ENCODE assay signal across 1 cellular context in the genomic region with DNA sequence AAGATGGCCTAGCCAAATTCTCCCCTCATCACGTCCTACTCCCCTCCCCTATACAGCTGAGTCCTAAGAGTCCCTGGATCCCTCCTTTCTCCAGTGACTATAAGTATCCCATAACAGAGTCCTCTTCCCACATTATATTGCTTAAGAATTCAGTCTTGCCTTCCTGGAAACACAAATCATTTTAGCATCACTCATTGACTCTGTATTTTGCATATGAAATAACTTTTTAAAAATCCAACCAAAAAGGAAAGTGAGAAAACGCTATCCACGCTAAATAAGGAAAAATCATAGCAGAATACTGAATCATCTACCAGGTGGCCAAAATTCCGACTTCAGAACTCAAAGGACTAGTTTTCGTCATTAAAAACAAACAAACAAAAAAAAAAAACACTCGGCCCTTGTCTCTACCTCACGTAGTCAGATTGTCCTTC.
A peak's percentile ranks its signal among the peaks of the same experiment; 100 is the strongest.
TF ChIP-seq lines count a peak whose summit lies in the region.

No MANE protein-coding gene starts in this region.

TF ChIP-seq in K562, 482 proteins besides CTCF, POLR2A, EP300 and RAD21 (continued from another document and continues in another):
- TF ChIP-seq, protein P1, sequence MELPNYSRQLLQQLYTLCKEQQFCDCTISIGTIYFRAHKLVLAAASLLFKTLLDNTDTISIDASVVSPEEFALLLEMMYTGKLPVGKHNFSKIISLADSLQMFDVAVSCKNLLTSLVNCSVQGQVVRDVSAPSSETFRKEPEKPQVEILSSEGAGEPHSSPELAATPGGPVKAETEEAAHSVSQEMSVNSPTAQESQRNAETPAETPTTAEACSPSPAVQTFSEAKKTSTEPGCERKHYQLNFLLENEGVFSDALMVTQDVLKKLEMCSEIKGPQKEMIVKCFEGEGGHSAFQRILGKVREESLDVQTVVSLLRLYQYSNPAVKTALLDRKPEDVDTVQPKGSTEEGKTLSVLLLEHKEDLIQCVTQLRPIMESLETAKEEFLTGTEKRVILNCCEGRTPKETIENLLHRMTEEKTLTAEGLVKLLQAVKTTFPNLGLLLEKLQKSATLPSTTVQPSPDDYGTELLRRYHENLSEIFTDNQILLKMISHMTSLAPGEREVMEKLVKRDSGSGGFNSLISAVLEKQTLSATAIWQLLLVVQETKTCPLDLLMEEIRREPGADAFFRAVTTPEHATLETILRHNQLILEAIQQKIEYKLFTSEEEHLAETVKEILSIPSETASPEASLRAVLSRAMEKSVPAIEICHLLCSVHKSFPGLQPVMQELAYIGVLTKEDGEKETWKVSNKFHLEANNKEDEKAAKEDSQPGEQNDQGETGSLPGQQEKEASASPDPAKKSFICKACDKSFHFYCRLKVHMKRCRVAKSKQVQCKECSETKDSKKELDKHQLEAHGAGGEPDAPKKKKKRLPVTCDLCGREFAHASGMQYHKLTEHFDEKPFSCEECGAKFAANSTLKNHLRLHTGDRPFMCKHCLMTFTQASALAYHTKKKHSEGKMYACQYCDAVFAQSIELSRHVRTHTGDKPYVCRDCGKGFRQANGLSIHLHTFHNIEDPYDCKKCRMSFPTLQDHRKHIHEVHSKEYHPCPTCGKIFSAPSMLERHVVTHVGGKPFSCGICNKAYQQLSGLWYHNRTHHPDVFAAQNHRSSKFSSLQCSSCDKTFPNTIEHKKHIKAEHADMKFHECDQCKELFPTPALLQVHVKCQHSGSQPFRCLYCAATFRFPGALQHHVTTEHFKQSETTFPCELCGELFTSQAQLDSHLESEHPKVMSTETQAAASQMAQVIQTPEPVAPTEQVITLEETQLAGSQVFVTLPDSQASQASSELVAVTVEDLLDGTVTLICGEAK (IDR thresholded peaks at IDR 0.05), result no peak; the same call in 1 of the 2 replicates
- TF ChIP-seq, protein P1 (CRISPR knock-in tag; IDR thresholded peaks at IDR 0.05), result no peak
- TF ChIP-seq, protein P2, sequence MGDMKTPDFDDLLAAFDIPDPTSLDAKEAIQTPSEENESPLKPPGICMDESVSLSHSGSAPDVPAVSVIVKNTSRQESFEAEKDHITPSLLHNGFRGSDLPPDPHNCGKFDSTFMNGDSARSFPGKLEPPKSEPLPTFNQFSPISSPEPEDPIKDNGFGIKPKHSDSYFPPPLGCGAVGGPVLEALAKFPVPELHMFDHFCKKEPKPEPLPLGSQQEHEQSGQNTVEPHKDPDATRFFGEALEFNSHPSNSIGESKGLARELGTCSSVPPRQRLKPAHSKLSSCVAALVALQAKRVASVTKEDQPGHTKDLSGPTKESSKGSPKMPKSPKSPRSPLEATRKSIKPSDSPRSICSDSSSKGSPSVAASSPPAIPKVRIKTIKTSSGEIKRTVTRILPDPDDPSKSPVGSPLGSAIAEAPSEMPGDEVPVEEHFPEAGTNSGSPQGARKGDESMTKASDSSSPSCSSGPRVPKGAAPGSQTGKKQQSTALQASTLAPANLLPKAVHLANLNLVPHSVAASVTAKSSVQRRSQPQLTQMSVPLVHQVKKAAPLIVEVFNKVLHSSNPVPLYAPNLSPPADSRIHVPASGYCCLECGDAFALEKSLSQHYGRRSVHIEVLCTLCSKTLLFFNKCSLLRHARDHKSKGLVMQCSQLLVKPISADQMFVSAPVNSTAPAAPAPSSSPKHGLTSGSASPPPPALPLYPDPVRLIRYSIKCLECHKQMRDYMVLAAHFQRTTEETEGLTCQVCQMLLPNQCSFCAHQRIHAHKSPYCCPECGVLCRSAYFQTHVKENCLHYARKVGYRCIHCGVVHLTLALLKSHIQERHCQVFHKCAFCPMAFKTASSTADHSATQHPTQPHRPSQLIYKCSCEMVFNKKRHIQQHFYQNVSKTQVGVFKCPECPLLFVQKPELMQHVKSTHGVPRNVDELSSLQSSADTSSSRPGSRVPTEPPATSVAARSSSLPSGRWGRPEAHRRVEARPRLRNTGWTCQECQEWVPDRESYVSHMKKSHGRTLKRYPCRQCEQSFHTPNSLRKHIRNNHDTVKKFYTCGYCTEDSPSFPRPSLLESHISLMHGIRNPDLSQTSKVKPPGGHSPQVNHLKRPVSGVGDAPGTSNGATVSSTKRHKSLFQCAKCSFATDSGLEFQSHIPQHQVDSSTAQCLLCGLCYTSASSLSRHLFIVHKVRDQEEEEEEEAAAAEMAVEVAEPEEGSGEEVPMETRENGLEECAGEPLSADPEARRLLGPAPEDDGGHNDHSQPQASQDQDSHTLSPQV (IDR thresholded peaks at IDR 0.05), result 0 out of 2 replicates have a peak, but pooled peaks have one; percentile 7
- TF ChIP-seq FOSL1 (tag; conservative IDR thresholded peaks at IDR 0.05), result no peak
- no peak for TF ChIP-seq RBFOX2 (IDR thresholded peaks at IDR 0.05; ENCODE audit: low read depth, low read length)
- no peak for TF ChIP-seq NCOA2 (IDR thresholded peaks at IDR 0.05; ENCODE audit: partially characterized antibody in 2 of 2)
- TF ChIP-seq, protein P3, sequence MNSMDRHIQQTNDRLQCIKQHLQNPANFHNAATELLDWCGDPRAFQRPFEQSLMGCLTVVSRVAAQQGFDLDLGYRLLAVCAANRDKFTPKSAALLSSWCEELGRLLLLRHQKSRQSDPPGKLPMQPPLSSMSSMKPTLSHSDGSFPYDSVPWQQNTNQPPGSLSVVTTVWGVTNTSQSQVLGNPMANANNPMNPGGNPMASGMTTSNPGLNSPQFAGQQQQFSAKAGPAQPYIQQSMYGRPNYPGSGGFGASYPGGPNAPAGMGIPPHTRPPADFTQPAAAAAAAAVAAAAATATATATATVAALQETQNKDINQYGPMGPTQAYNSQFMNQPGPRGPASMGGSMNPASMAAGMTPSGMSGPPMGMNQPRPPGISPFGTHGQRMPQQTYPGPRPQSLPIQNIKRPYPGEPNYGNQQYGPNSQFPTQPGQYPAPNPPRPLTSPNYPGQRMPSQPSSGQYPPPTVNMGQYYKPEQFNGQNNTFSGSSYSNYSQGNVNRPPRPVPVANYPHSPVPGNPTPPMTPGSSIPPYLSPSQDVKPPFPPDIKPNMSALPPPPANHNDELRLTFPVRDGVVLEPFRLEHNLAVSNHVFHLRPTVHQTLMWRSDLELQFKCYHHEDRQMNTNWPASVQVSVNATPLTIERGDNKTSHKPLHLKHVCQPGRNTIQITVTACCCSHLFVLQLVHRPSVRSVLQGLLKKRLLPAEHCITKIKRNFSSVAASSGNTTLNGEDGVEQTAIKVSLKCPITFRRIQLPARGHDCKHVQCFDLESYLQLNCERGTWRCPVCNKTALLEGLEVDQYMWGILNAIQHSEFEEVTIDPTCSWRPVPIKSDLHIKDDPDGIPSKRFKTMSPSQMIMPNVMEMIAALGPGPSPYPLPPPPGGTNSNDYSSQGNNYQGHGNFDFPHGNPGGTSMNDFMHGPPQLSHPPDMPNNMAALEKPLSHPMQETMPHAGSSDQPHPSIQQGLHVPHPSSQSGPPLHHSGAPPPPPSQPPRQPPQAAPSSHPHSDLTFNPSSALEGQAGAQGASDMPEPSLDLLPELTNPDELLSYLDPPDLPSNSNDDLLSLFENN (IDR thresholded peaks at IDR 0.05; ENCODE audit: low read depth in 2 of 2, low read length in 2 of 2), result no peak
- TF ChIP-seq NR1H2 (CRISPR knock-in tag; IDR thresholded peaks at IDR 0.05), result no peak
- no peak for TF ChIP-seq PCBP2 (IDR thresholded peaks at IDR 0.05; ENCODE audit: low read depth, low read length, poor library complexity, severe bottlenecking)
- TF ChIP-seq, protein P4, sequence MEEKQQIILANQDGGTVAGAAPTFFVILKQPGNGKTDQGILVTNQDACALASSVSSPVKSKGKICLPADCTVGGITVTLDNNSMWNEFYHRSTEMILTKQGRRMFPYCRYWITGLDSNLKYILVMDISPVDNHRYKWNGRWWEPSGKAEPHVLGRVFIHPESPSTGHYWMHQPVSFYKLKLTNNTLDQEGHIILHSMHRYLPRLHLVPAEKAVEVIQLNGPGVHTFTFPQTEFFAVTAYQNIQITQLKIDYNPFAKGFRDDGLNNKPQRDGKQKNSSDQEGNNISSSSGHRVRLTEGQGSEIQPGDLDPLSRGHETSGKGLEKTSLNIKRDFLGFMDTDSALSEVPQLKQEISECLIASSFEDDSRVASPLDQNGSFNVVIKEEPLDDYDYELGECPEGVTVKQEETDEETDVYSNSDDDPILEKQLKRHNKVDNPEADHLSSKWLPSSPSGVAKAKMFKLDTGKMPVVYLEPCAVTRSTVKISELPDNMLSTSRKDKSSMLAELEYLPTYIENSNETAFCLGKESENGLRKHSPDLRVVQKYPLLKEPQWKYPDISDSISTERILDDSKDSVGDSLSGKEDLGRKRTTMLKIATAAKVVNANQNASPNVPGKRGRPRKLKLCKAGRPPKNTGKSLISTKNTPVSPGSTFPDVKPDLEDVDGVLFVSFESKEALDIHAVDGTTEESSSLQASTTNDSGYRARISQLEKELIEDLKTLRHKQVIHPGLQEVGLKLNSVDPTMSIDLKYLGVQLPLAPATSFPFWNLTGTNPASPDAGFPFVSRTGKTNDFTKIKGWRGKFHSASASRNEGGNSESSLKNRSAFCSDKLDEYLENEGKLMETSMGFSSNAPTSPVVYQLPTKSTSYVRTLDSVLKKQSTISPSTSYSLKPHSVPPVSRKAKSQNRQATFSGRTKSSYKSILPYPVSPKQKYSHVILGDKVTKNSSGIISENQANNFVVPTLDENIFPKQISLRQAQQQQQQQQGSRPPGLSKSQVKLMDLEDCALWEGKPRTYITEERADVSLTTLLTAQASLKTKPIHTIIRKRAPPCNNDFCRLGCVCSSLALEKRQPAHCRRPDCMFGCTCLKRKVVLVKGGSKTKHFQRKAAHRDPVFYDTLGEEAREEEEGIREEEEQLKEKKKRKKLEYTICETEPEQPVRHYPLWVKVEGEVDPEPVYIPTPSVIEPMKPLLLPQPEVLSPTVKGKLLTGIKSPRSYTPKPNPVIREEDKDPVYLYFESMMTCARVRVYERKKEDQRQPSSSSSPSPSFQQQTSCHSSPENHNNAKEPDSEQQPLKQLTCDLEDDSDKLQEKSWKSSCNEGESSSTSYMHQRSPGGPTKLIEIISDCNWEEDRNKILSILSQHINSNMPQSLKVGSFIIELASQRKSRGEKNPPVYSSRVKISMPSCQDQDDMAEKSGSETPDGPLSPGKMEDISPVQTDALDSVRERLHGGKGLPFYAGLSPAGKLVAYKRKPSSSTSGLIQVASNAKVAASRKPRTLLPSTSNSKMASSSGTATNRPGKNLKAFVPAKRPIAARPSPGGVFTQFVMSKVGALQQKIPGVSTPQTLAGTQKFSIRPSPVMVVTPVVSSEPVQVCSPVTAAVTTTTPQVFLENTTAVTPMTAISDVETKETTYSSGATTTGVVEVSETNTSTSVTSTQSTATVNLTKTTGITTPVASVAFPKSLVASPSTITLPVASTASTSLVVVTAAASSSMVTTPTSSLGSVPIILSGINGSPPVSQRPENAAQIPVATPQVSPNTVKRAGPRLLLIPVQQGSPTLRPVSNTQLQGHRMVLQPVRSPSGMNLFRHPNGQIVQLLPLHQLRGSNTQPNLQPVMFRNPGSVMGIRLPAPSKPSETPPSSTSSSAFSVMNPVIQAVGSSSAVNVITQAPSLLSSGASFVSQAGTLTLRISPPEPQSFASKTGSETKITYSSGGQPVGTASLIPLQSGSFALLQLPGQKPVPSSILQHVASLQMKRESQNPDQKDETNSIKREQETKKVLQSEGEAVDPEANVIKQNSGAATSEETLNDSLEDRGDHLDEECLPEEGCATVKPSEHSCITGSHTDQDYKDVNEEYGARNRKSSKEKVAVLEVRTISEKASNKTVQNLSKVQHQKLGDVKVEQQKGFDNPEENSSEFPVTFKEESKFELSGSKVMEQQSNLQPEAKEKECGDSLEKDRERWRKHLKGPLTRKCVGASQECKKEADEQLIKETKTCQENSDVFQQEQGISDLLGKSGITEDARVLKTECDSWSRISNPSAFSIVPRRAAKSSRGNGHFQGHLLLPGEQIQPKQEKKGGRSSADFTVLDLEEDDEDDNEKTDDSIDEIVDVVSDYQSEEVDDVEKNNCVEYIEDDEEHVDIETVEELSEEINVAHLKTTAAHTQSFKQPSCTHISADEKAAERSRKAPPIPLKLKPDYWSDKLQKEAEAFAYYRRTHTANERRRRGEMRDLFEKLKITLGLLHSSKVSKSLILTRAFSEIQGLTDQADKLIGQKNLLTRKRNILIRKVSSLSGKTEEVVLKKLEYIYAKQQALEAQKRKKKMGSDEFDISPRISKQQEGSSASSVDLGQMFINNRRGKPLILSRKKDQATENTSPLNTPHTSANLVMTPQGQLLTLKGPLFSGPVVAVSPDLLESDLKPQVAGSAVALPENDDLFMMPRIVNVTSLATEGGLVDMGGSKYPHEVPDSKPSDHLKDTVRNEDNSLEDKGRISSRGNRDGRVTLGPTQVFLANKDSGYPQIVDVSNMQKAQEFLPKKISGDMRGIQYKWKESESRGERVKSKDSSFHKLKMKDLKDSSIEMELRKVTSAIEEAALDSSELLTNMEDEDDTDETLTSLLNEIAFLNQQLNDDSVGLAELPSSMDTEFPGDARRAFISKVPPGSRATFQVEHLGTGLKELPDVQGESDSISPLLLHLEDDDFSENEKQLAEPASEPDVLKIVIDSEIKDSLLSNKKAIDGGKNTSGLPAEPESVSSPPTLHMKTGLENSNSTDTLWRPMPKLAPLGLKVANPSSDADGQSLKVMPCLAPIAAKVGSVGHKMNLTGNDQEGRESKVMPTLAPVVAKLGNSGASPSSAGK (IDR thresholded peaks at IDR 0.05), result no peak
- no peak for TF ChIP-seq MYC (IDR thresholded peaks at IDR 0.05; ENCODE audit: low read depth, low read length)
- no peak for TF ChIP-seq MYC (CRISPR knock-in tag; IDR thresholded peaks at IDR 0.05; ENCODE audit: borderline replicate concordance, low read depth)
- TF ChIP-seq ZNF24 (IDR thresholded peaks at IDR 0.05), result no peak
- TF ChIP-seq, protein P5, sequence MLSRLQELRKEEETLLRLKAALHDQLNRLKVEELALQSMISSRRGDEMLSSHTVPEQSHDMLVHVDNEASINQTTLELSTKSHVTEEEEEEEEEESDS (CRISPR knock-in tag; IDR thresholded peaks at IDR 0.05), result no peak
- TF ChIP-seq NFIC (IDR thresholded peaks at IDR 0.05), result no peak
- no peak for TF ChIP-seq KDM2B (CRISPR knock-in tag; IDR thresholded peaks at IDR 0.05)
